Comparison of ENCODE assay signal across 11 cellular contexts in the genomic region with DNA sequence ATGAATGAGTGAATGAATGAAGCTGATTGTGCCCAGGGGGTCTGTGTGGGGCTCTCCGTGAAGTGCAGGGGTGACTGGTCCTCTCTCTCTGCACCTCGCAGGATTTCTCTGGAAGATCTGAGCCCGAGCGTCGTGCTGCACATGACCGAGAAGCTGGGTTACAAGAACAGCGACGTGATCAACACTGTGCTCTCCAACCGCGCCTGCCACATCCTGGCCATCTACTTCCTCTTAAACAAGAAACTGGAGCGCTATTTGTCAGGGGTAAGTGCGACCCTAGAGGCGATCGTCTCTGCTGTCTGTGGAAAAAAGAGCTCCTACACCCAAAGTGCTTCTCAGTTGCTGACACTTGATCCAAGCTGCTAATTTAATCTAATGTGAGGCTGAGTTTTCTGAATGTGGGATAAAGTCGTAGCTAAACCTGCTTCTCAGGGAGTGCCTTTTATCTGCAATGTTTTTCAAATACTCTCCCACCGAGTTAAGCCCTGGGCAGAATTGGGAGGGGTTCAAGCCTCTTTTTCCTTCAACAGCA.
DNase-seq lines count a peak whose midpoint lies in the region; ATAC-seq and TF ChIP-seq lines count a peak whose summit lies in the region.
"Had no signal": no experiment of that assay in that cellular context is flagged by ENCODE, and none has a peak within 500 bp of the region (broad histone marks: within the 10 kb centered on the region; RNA-seq: fewer than 3 reads in every experiment).

No MANE protein-coding gene starts in this region.

- no peak overlapping the region for H3K4me3 ChIP-seq in vagina
- H3K4me3 ChIP-seq: upper lobe of right lung had no signal

- no peaks in the 10 kb centered on the region for H3K27me3 ChIP-seq in vagina
- H3K27me3 ChIP-seq: upper lobe of right lung had no signal

- no peaks in the 10 kb centered on the region for H3K9me3 ChIP-seq in vagina
- H3K9me3 ChIP-seq: upper lobe of right lung had no signal

- no peak for TF ChIP-seq POLR2A in vagina (IDR thresholded peaks at IDR 0.05)

- H3K4me1 ChIP-seq in vagina: no peaks in the 10 kb centered on the region
- H3K4me1 ChIP-seq: upper lobe of right lung had no signal

- POLR2A ChIA-PET in activated CD4-positive, alpha-beta T cell treated with anti-CD3 and anti-CD28 coated beads for 36 hours (lab: Charles Lee): no interaction called here

- peak; percentile 72 for ATAC-seq in activated CD4-positive, alpha-beta T cell treated with anti-CD3 and anti-CD28 coated beads for 36 hours
- ATAC-seq in activated naive CD8-positive, alpha-beta T cell treated with anti-CD3 and anti-CD28 coated beads, Interleukin-2, amount 50 U/mL, for 24 hours: peak; percentile 80
- ATAC-seq: upper lobe of right lung had no signal

- H3K27ac ChIP-seq in vagina: no peak overlapping the region
- H3K27ac ChIP-seq: upper lobe of right lung had no signal

- intact Hi-C loops in activated CD4-positive, alpha-beta T cell treated with anti-CD3 and anti-CD28 coated beads for 36 hours (cut with DNase I, micrococcal nuclease): no loop called here
- intact Hi-C loops in vagina (cut with DNase I): no loop called here

- peaks cover 23% of the 10 kb centered on the region for H3K27me3 Mint-ChIP-seq in activated CD4-positive, alpha-beta T cell treated with anti-CD3 and anti-CD28 coated beads for 36 hours
- H3K27me3 Mint-ChIP-seq in T-helper 2 cell treated with Interferon-gamma antibody and Interleukin-4, amounts not matched to agents 5 μg/mL and 100 μg/mL, for 36 hours (ENCODE audit: low read depth): peaks cover 14% of the 10 kb centered on the region
- H3K27me3 Mint-ChIP-seq in activated naive CD8-positive, alpha-beta T cell treated with anti-CD3 and anti-CD28 coated beads, Interleukin-2, amount 50 U/mL, for 24 hours: no peaks in the 10 kb centered on the region

- no peak for TF ChIP-seq CTCF in vagina (IDR thresholded peaks at IDR 0.05)

- CTCF ChIA-PET in activated CD4-positive, alpha-beta T cell treated with anti-CD3 and anti-CD28 coated beads for 36 hours (lab: Charles Lee): interaction anchor here (0.6 kb wide), 2 partner anchors 53 to 150 kb away, joined by 3 to 4 read pairs; no protein-coding TSS in a partner anchor

- H3K4me3 Mint-ChIP-seq in activated CD4-positive, alpha-beta T cell treated with anti-CD3 and anti-CD28 coated beads for 36 hours: no peak overlapping the region
- peak overlapping the region; percentile 24 for H3K4me3 Mint-ChIP-seq in T-helper 2 cell treated with Interferon-gamma antibody and Interleukin-4, amounts not matched to agents 5 μg/mL and 100 μg/mL, for 36 hours
- H3K4me3 Mint-ChIP-seq in activated naive CD8-positive, alpha-beta T cell treated with anti-CD3 and anti-CD28 coated beads, Interleukin-2, amount 50 U/mL, for 24 hours: no peak overlapping the region

- H3K36me3 ChIP-seq in vagina: no peaks in the 10 kb centered on the region
- H3K36me3 ChIP-seq: upper lobe of right lung had no signal

- no peaks in the 10 kb centered on the region for H3K36me3 Mint-ChIP-seq in activated CD4-positive, alpha-beta T cell treated with anti-CD3 and anti-CD28 coated beads for 36 hours (ENCODE audit: low read depth)
- H3K36me3 Mint-ChIP-seq in T-helper 2 cell treated with Interferon-gamma antibody and Interleukin-4, amounts not matched to agents 5 μg/mL and 100 μg/mL, for 36 hours (ENCODE audit: low read depth): no peaks in the 10 kb centered on the region
- peaks cover 1% of the 10 kb centered on the region for H3K36me3 Mint-ChIP-seq in activated naive CD8-positive, alpha-beta T cell treated with anti-CD3 and anti-CD28 coated beads, Interleukin-2, amount 50 U/mL, for 24 hours (ENCODE audit: low read depth)

- peaks cover 5% of the 10 kb centered on the region for H3K9me3 Mint-ChIP-seq in activated CD4-positive, alpha-beta T cell treated with anti-CD3 and anti-CD28 coated beads for 36 hours (ENCODE audit: low read depth)
- H3K9me3 Mint-ChIP-seq in T-helper 2 cell treated with Interferon-gamma antibody and Interleukin-4, amounts not matched to agents 5 μg/mL and 100 μg/mL, for 36 hours: peaks cover 22% of the 10 kb centered on the region
- peaks cover 7% of the 10 kb centered on the region for H3K9me3 Mint-ChIP-seq in activated naive CD8-positive, alpha-beta T cell treated with anti-CD3 and anti-CD28 coated beads, Interleukin-2, amount 50 U/mL, for 24 hours

- peak; percentile 58 for DNase-seq in activated CD4-positive, alpha-beta T cell treated with anti-CD3 and anti-CD28 coated beads for 36 hours
- no peak for DNase-seq in activated CD4-positive, alpha-beta T cell treated with anti-CD3 and anti-CD28 coated beads for 1 hour
- DNase-seq in T-helper 2 cell treated with Interferon-gamma antibody and Interleukin-4, amounts not matched to agents 5 μg/mL and 100 μg/mL, for 36 hours (ENCODE audit: low spot score): peak; percentile 5
- DNase-seq in activated naive CD8-positive, alpha-beta T cell treated with anti-CD3 and anti-CD28 coated beads, Interleukin-2, amount 50 U/mL, for 24 hours: peak; percentile 36
- DNase-seq in stimulated activated CD8-positive, alpha-beta memory T cell treated with anti-CD3 and anti-CD28 coated beads, Interleukin-4, amount 100 ng/mL, for 48 hours: peak; percentile 49
- DNase-seq in vagina (ENCODE audit: extremely low spot score in 2 of 2): no peak
- DNase-seq in cerebellar nuclear complex (lab: John Stamatoyannopoulos, UW): no peak
- no peak for DNase-seq in cortex of kidney (lab: John Stamatoyannopoulos, UW)
- DNase-seq: kidney, NCI-H2081, upper lobe of right lung had no signal

- H3K27ac Mint-ChIP-seq in activated CD4-positive, alpha-beta T cell treated with anti-CD3 and anti-CD28 coated beads for 36 hours: no peak overlapping the region
- no peak overlapping the region for H3K27ac Mint-ChIP-seq in T-helper 2 cell treated with Interferon-gamma antibody and Interleukin-4, amounts not matched to agents 5 μg/mL and 100 μg/mL, for 36 hours
- H3K27ac Mint-ChIP-seq in activated naive CD8-positive, alpha-beta T cell treated with anti-CD3 and anti-CD28 coated beads, Interleukin-2, amount 50 U/mL, for 24 hours: no peak overlapping the region

- peaks cover 15% of the 10 kb centered on the region for H3K4me1 Mint-ChIP-seq in activated CD4-positive, alpha-beta T cell treated with anti-CD3 and anti-CD28 coated beads for 36 hours
- peaks cover 13% of the 10 kb centered on the region for H3K4me1 Mint-ChIP-seq in T-helper 2 cell treated with Interferon-gamma antibody and Interleukin-4, amounts not matched to agents 5 μg/mL and 100 μg/mL, for 36 hours (ENCODE audit: low read depth)
- peaks cover 16% of the 10 kb centered on the region for H3K4me1 Mint-ChIP-seq in activated naive CD8-positive, alpha-beta T cell treated with anti-CD3 and anti-CD28 coated beads, Interleukin-2, amount 50 U/mL, for 24 hours

Comparison
In these comparisons a context has a peak if more than half of its experiments do, and no peak if none do; other contexts are left out.
1. DNase-seq: peak in activated CD4-positive, alpha-beta T cell treated with anti-CD3 and anti-CD28 coated beads for 36 hours (single experiment), T-helper 2 cell treated with Interferon-gamma antibody and Interleukin-4, amounts not matched to agents 5 μg/mL and 100 μg/mL, for 36 hours (single experiment), activated naive CD8-positive, alpha-beta T cell treated with anti-CD3 and anti-CD28 coated beads, Interleukin-2, amount 50 U/mL, for 24 hours (single experiment) and stimulated activated CD8-positive, alpha-beta memory T cell treated with anti-CD3 and anti-CD28 coated beads, Interleukin-4, amount 100 ng/mL, for 48 hours (single experiment); none in activated CD4-positive, alpha-beta T cell treated with anti-CD3 and anti-CD28 coated beads for 1 hour (single experiment), vagina (0 of 2), cerebellar nuclear complex (0 of 2) and cortex of kidney (single experiment).